Comparison of ENCODE assay signal across 14 cellular contexts in the genomic region with DNA sequence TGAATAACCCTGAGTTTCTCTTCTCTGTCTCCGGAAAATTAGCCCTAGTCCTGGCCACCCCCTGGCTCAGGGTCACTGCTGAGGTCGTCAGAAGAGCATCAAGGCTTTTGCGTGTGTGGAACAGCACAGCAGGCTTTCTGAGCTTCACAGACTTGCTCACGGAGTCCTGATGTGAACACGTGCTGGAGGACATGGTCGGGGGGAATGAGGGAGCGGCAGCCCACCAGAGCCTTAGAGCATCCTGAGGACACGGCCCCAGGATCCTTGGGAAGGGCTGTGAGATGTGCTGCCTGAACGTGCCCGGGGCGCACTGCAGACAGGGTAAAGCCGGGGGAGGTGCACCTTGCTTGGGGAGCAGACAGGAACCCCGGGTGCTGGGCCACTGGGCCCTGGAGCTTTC. TPM values are rescaled to one million over a fixed set of nuclear protein-coding genes. Genes with fewer than 3 reads are reported as not detected.
DNase-seq lines count a peak whose midpoint lies in the region; ATAC-seq, FAIRE-seq and TF ChIP-seq lines count a peak whose summit lies in the region.
"Had no signal": no experiment of that assay in that cellular context is flagged by ENCODE, and none has a peak within 500 bp of the region (broad histone marks: within the 10 kb centered on the region; RNA-seq: fewer than 3 reads in every experiment).

No MANE protein-coding gene starts in this region.

- no peak for TF ChIP-seq POLR2A in GM12892 (IDR thresholded peaks at IDR 0.05; ENCODE audit: low read depth, low read length)

- peak overlapping the region; percentile 98 for H3K27ac ChIP-seq in psoas muscle
- peak overlapping the region; percentile 76 for H3K27ac ChIP-seq in upper lobe of right lung
- H3K27ac ChIP-seq: VCaP had no signal

- DNase-seq in Right ventricle myocardium inferior (ENCODE audit: missing footprints): peak; percentile 41
- DNase-seq in left ventricle myocardium superior: no peak
- DNase-seq in islet precursor cell: peak; percentile 52
- no peak for DNase-seq in psoas muscle
- DNase-seq in upper lobe of right lung: no peak
- DNase-seq in GM12892 (ENCODE audit: insufficient read length): no peak
- DNase-seq in NCI-H187 (lab: John Stamatoyannopoulos, UW): no peak
- DNase-seq in NCI-H446 (lab: John Stamatoyannopoulos, UW): no peak
- DNase-seq: ACHN; activated naive CD4-positive, alpha-beta T cell treated with anti-CD3 and anti-CD28 coated beads, Interleukin-2, amount 50 U/mL, for 16 hours; cortex of kidney; GDM1; mucosa of descending colon had no signal

- FAIRE-seq in GM12892 (lab: Jason Lieb, UNC): no peak

- H3K27me3 ChIP-seq in psoas muscle (ENCODE audit: insufficient read depth in 3 of 3, low read length in 2 of 3) (no peaks in the 10 kb centered on the region), upper lobe of right lung (no peaks in the 10 kb centered on the region)

- H3K36me3 ChIP-seq in psoas muscle (ENCODE audit: insufficient read depth in 1 of 2, low read depth in 1 of 2) (no peaks in the 10 kb centered on the region), upper lobe of right lung (peaks cover 25% of the 10 kb centered on the region)

- ATAC-seq in Right ventricle myocardium inferior: no peak
- no peak for ATAC-seq in left ventricle myocardium superior
- ATAC-seq in psoas muscle: no peak
- ATAC-seq in upper lobe of right lung: no peak

- H3K4me3 ChIP-seq in psoas muscle (peak overlapping the region; percentile 66), upper lobe of right lung (no peak overlapping the region)
- H3K4me3 ChIP-seq: mucosa of descending colon had no signal

- H3K9me3 ChIP-seq in psoas muscle (no peaks in the 10 kb centered on the region), upper lobe of right lung (no peaks in the 10 kb centered on the region)
- H3K9me3 ChIP-seq: mucosa of descending colon had no signal

- intact Hi-C loops in Right ventricle myocardium inferior (cut with DNase I) (loop anchor here (2.0 to 5.0 kb wide), 2 partner anchors 48 to 87 kb away; a partner anchor contains a TSS), left ventricle myocardium superior (cut with micrococcal nuclease) (no loop called here), psoas muscle (cut with DNase I) (no loop called here), upper lobe of right lung (cut with DNase I) (no loop called here)

- no peak for TF ChIP-seq CTCF in psoas muscle (IDR thresholded peaks at IDR 0.05)
- no peak for TF ChIP-seq CTCF in upper lobe of right lung (IDR thresholded peaks at IDR 0.05)

- H3K4me1 ChIP-seq in psoas muscle (peaks cover 77% of the 10 kb centered on the region), upper lobe of right lung (peaks cover 36% of the 10 kb centered on the region)

- 51 to 67% (median 51%) methylated on average over 13 of the region's 13 CpGs for WGBS in psoas muscle, 3 donors

RNA-seq across cellular contexts. Expression of a gene that starts 28.8 kb away (rescaled TPM):
- 109 TPM for total RNA-seq in Right ventricle myocardium inferior
- total RNA-seq in left ventricle myocardium superior: 107 TPM
- total RNA-seq in psoas muscle: 100 to 1,000 TPM in 1 of 4 donors, 10 to 100 TPM in 3; 70.1 to 103 (median 87.1) TPM
- 100 to 1,000 TPM; 106 to 185 (median 107) TPM for polyA plus RNA-seq in psoas muscle
- total RNA-seq in upper lobe of right lung: 43.9 TPM
- 21.2 TPM for polyA plus RNA-seq in GM12892 (2012; ENCODE audit: missing spikeins)

RNA-seq across cellular contexts. Expression of a gene that starts 50.7 kb away (rescaled TPM):
- total RNA-seq in Right ventricle myocardium inferior (66.3 TPM), left ventricle myocardium superior (45.7 TPM), psoas muscle (100 to 1,000 TPM in 2 of 4 donors, 10 to 100 TPM in 2; 48.8 to 206 (median 117) TPM), upper lobe of right lung (232 TPM)
- 100 to 1,000 TPM in 2 of 3 donors, 10 to 100 TPM in 1; 81.4 to 288 (median 138) TPM for polyA plus RNA-seq in psoas muscle
- polyA plus RNA-seq in GM12892 (2012; ENCODE audit: missing spikeins): 24.5 TPM

Comparison
In these comparisons a context has a peak if more than half of its experiments do, and no peak if none do; other contexts are left out.
1. DNase-seq: peak in Right ventricle myocardium inferior (single experiment) and islet precursor cell (single experiment); none in left ventricle myocardium superior (single experiment), psoas muscle (0 of 2), upper lobe of right lung (single experiment), GM12892 (single experiment), NCI-H187 (0 of 2) and NCI-H446 (0 of 2).